ENCODE assay signal across 8 cellular contexts in genomic region chr1:169892176-169892818, GRCh38. TPM values are rescaled to one million over a fixed set of nuclear protein-coding genes. Genes with fewer than 3 reads are reported as not detected.
DNase-seq lines count a peak whose midpoint lies in the region; ATAC-seq, FAIRE-seq and TF ChIP-seq lines count a peak whose summit lies in the region.

No MANE protein-coding gene starts in this region.

- BruUV-seq in HepG2 (replicated peaks; lab: Mats Ljungman, UMichigan): no TSS peak

- H3K9me3 ChIP-seq in adipocyte (ENCODE audit: control insufficient read depth, low read length) (no peaks in the 10 kb centered on the region), HepG2 (ENCODE audit: low read length) (no peaks in the 10 kb centered on the region), thyroid gland (no peaks in the 10 kb centered on the region)

- POLR2A ChIA-PET in HepG2 (lab: Yijun Ruan, JAX): interaction anchor here (1.5 to 2.6 kb wide), 2 partner anchors 10 to 306 kb away, joined by 4 to 8 read pairs; partner anchors contain the start of gene F5

- H3K4me1 Mint-ChIP-seq in activated CD8-positive, alpha-beta memory T cell treated with anti-CD3 and anti-CD28 coated beads, Interleukin-2, amount 10 ng/mL, durations not matched to agents 7 days and 5 days: peaks cover 52% of the 10 kb centered on the region

- TF ChIP-seq CTCF in HepG2 (CRISPR knock-in tag; IDR thresholded peaks at IDR 0.05) (no peak), thyroid gland (IDR thresholded peaks at IDR 0.05) (no peak)

- TF ChIP-seq RAD21 in HepG2 (CRISPR knock-in tag; IDR thresholded peaks at IDR 0.05): no peak

- no peaks in the 10 kb centered on the region for H3K9me3 Mint-ChIP-seq in activated CD8-positive, alpha-beta memory T cell treated with anti-CD3 and anti-CD28 coated beads, Interleukin-2, amount 10 ng/mL, durations not matched to agents 7 days and 5 days (ENCODE audit: low read depth)

- peaks cover 17% of the 10 kb centered on the region for H3K79me2 ChIP-seq in HepG2 (ENCODE audit: insufficient read depth, low read length)

- WGBS in HepG2 (ENCODE audit: low lambda C conversion rate): 66% methylated on average over 7 of the region's 7 CpGs
- 68 to 69% methylated on average over 7 of the region's 7 CpGs for WGBS in thyroid gland, 2 donors

- H4K20me1 ChIP-seq in HepG2 (ENCODE audit: insufficient read depth, low read length): no peaks in the 10 kb centered on the region

- H3K36me3 ChIP-seq in adipocyte (ENCODE audit: control insufficient read depth, insufficient read depth, low read length, severe bottlenecking): peaks cover 16% of the 10 kb centered on the region
- peaks cover 0 to 2% of the 10 kb centered on the region in 2 experiments; a peak in 3 of 5 replicates for H3K36me3 ChIP-seq in HepG2 (replicated peaks in 1 of 2; ENCODE audit: control insufficient read depth in 1 of 2, insufficient read depth in 2 of 2, low read length in 2 of 2)
- peaks cover 0 to 13% of the 10 kb centered on the region in 2 donors for H3K36me3 ChIP-seq in thyroid gland

- TF ChIP-seq POLR2A in HepG2 (IDR thresholded peaks at IDR 0.05; ENCODE audit: insufficient read depth in 1 of 2, low read depth in 2 of 2, low read length in 2 of 2) (no peak), thyroid gland (IDR thresholded peaks at IDR 0.05) (no peak)

- H3K4me3 ChIP-seq in adipocyte (ENCODE audit: low read length): peak overlapping the region; percentile 89
- H3K4me3 ChIP-seq in HepG2 (replicated peaks in 1 of 3; ENCODE audit: insufficient read depth in 1 of 3, low read depth in 2 of 3, low read length in 3 of 3): peak overlapping the region; percentile 81 to 90 (median 87); a peak in 5 of 6 replicates
- peak overlapping the region in 2 of 3 donors; percentile 83 to 94 for H3K4me3 ChIP-seq in thyroid gland (replicated peaks in 1 of 3)

- CTCF ChIA-PET in activated CD8-positive, alpha-beta memory T cell treated with anti-CD3 and anti-CD28 coated beads, Interleukin-2, amount 10 ng/mL, durations not matched to agents 7 days and 5 days (lab: Charles Lee): interaction anchor here (1.2 to 2.3 kb wide), 5 partner anchors 16 to 182 kb away, joined by 3 to 7 read pairs (median 4); partner anchors contain the start of gene KIFAP3
- CTCF ChIA-PET in HepG2 (lab: Yijun Ruan, JAX; ENCODE audit: low intra/inter-chr PET ratio, low total read pairs): no interaction called here

- peaks cover 24% of the 10 kb centered on the region for H3K36me3 Mint-ChIP-seq in activated CD8-positive, alpha-beta memory T cell treated with anti-CD3 and anti-CD28 coated beads, Interleukin-2, amount 10 ng/mL, durations not matched to agents 7 days and 5 days

- peak overlapping the region; percentile 99 for H3K27ac ChIP-seq in HepG2 (ENCODE audit: extremely low read length, insufficient read depth, low read length)
- H3K27ac ChIP-seq in thyroid gland: peak overlapping the region; percentile 10 to 99 (median 96)

- peak overlapping the region; percentile 79 for H3K4me3 Mint-ChIP-seq in activated CD8-positive, alpha-beta memory T cell treated with anti-CD3 and anti-CD28 coated beads, Interleukin-2, amount 10 ng/mL, durations not matched to agents 7 days and 5 days

- no peak for ATAC-seq in activated CD8-positive, alpha-beta memory T cell treated with anti-CD3 and anti-CD28 coated beads, Interleukin-2, amount 10 ng/mL, durations not matched to agents 7 days and 5 days
- ATAC-seq in HepG2 (no peak), GM21825 (IDR thresholded peaks at IDR 0.05; ENCODE audit: unreplicated experiment) (no peak)

- in situ Hi-C loops in HepG2 (cut with HindIII; ENCODE audit: extremely low pct_ligation_motif_present, low pct_unique_long_range_greater_than_20kb): no loop called here

- intact Hi-C loops in HepG2 (cut with micrococcal nuclease; ENCODE audit: unreplicated experiment): loop anchor here (2.0 to 10.0 kb wide), 4 partner anchors 31 to 1593 kb away; partner anchors contain the start of genes F5 and PRRC2C
- intact Hi-C loops in thyroid gland (cut with DNase I): no loop called here

- no peak for FAIRE-seq in HepG2 (lab: Jason Lieb, UNC)

- H3K27me3 Mint-ChIP-seq in activated CD8-positive, alpha-beta memory T cell treated with anti-CD3 and anti-CD28 coated beads, Interleukin-2, amount 10 ng/mL, durations not matched to agents 7 days and 5 days: no peaks in the 10 kb centered on the region

- H3K4me1 ChIP-seq in adipocyte (ENCODE audit: control insufficient read depth, insufficient read depth, low read length) (peaks cover 33% of the 10 kb centered on the region), HepG2 (ENCODE audit: insufficient read depth, low read length) (peaks cover 36% of the 10 kb centered on the region), thyroid gland (peaks cover 23 to 36% of the 10 kb centered on the region in 2 donors)

- H2AFZ ChIP-seq in HepG2 (ENCODE audit: low read length): no peak overlapping the region

- no peak for DNase-seq in activated CD8-positive, alpha-beta memory T cell treated with anti-CD3 and anti-CD28 coated beads, Interleukin-2, amount 10 ng/mL, durations not matched to agents 7 days and 5 days
- no peak for DNase-seq in activated CD8-positive, alpha-beta memory T cell treated with anti-CD3 and anti-CD28 coated beads, Interleukin-2, amount 50 U/mL, for 48 hours
- DNase-seq in adipocyte (ENCODE audit: low read depth) (no peak), HepG2 (ENCODE audit: low spot score) (no peak), thyroid gland (no peak), KG1 (lab: John Stamatoyannopoulos, UW) (no peak), GOT3 (lab: John Stamatoyannopoulos, UW) (no peak)

- H3K4me2 ChIP-seq in HepG2 (ENCODE audit: low read depth, low read length): peak overlapping the region; percentile 83

- TF ChIP-seq EP300 in HepG2 (IDR thresholded peaks at IDR 0.05; ENCODE audit: low read depth in 2 of 2, low read length in 2 of 2) (no peak), HepG2 (CRISPR knock-in tag; IDR thresholded peaks at IDR 0.05; ENCODE audit: borderline replicate concordance) (no peak)

- H3K9ac ChIP-seq in adipocyte (ENCODE audit: low read length): peak overlapping the region; percentile 95
- peak overlapping the region; percentile 95 for H3K9ac ChIP-seq in HepG2 (ENCODE audit: insufficient read depth, low read depth, low read length)

- H3K27me3 ChIP-seq in adipocyte (replicated peaks; ENCODE audit: control insufficient read depth, insufficient read depth, low read length): no peaks in the 10 kb centered on the region
- peaks cover 0 to 3% of the 10 kb centered on the region in 2 experiments; a peak in 1 of 5 replicates for H3K27me3 ChIP-seq in HepG2 (ENCODE audit: control insufficient read depth in 1 of 2, insufficient read depth in 2 of 2, low read length in 2 of 2)
- H3K27me3 ChIP-seq in thyroid gland: no peaks in the 10 kb centered on the region

- peak overlapping the region; percentile 96 for H3K27ac Mint-ChIP-seq in activated CD8-positive, alpha-beta memory T cell treated with anti-CD3 and anti-CD28 coated beads, Interleukin-2, amount 10 ng/mL, durations not matched to agents 7 days and 5 days

TF ChIP-seq in HepG2, 621 proteins besides CTCF, POLR2A, EP300 and RAD21 (continues in another document):
- TF ChIP-seq ZNF761 (CRISPR knock-in tag; conservative IDR thresholded peaks at IDR 0.05): no peak
- no peak for TF ChIP-seq SNRNP70 (IDR thresholded peaks at IDR 0.05; ENCODE audit: low read depth, low read length)
- TF ChIP-seq NAIF1 (CRISPR knock-in tag; IDR thresholded peaks at IDR 0.05; ENCODE audit: borderline replicate concordance): 0 out of 2 replicates have a peak, but pooled peaks have one; percentile 36
- no peak for TF ChIP-seq NBN (conservative IDR thresholded peaks at IDR 0.05)
- TF ChIP-seq ZSCAN20 (CRISPR knock-in tag; IDR thresholded peaks at IDR 0.05; ENCODE audit: borderline replicate concordance): no peak
- peak; percentile 98 for TF ChIP-seq MAFF (IDR thresholded peaks at IDR 0.05; ENCODE audit: low read depth, low read length)

RNA-seq across cellular contexts. Expression of gene SCYL3, which starts 1.4 kb away (rescaled TPM):
- total RNA-seq in activated CD8-positive, alpha-beta memory T cell treated with anti-CD3 and anti-CD28 coated beads, Interleukin-2, amount 10 ng/mL, durations not matched to agents 7 days and 5 days: 10 to 100 TPM; 13.6 to 14.9 TPM
- 4.9 and 6.3 TPM in 2 replicates for total RNA-seq in HepG2 (2016; rRNA removed; fragmentation: Illumina TruSeq; extraction: Trizol)
- total RNA-seq in HepG2 (2016; cell fraction: cytosol; rRNA removed; fragmentation: Illumina TruSeq; extraction: Trizol; ENCODE audit: low read depth): 0.81 and 0.97 TPM in 2 replicates
- 5.9 and 6.5 TPM in 2 replicates for total RNA-seq in HepG2 (2016; cell fraction: insoluble cytoplasmic fraction; rRNA removed; fragmentation: Illumina TruSeq; extraction: Trizol)
- 1.8 and 1.9 TPM in 2 replicates for total RNA-seq in HepG2 (2016; cell fraction: membrane; rRNA removed; fragmentation: Illumina TruSeq; extraction: Trizol)
- total RNA-seq in HepG2 (2016; cell fraction: nucleus; rRNA removed; fragmentation: Illumina TruSeq; extraction: Trizol): 8.7 and 9.9 TPM in 2 replicates
- 3.1 and 3.3 TPM in 2 replicates for polyA plus RNA-seq in HepG2 (2011; rRNA removed)
- polyA plus RNA-seq in HepG2 (2011; cell fraction: cytosol; rRNA removed): 1.6 and 2.4 TPM in 2 replicates
- 3.5 and 4.7 TPM in 2 replicates for polyA plus RNA-seq in HepG2 (2011; cell fraction: nucleus; rRNA removed)
- 2.6 and 2.9 TPM in 2 replicates for polyA plus RNA-seq in HepG2 (2012)
- 0.25 and 0.34 TPM in 2 replicates for polyA plus RNA-seq in HepG2 (2016; cell fraction: cytosol; fragmentation: Illumina TruSeq; extraction: Trizol; ENCODE audit: low read depth)
- polyA plus RNA-seq in HepG2 (2016; cell fraction: insoluble cytoplasmic fraction; fragmentation: Illumina TruSeq; extraction: Trizol; ENCODE audit: low read depth): 4.7 and 4.9 TPM in 2 replicates
- 0.63 and 0.68 TPM in 2 replicates for polyA plus RNA-seq in HepG2 (2016; cell fraction: membrane; fragmentation: Illumina TruSeq; extraction: Trizol; ENCODE audit: low read depth)
- polyA plus RNA-seq in HepG2 (2016; cell fraction: nucleus; fragmentation: Illumina TruSeq; extraction: Trizol; ENCODE audit: insufficient read depth, low read depth): 7.0 and 8.1 TPM in 2 replicates
- polyA minus RNA-seq in HepG2 (2011; rRNA and poly(A)+ RNA removed; ENCODE audit: low replicate concordance): 4.8 and 7.2 TPM in 2 replicates
- polyA minus RNA-seq in HepG2 (2011; cell fraction: cytosol; rRNA and poly(A)+ RNA removed): 1.9 and 2.0 TPM in 2 replicates
- 14.9 and 18.6 TPM in 2 replicates for polyA minus RNA-seq in HepG2 (2011; cell fraction: nucleus; rRNA and poly(A)+ RNA removed)
- 10 to 100 TPM; 12.9 to 18.3 (median 16.3) TPM for total RNA-seq in thyroid gland
